Comparison of ENCODE assay signal across 8 cellular contexts in the genomic region with DNA sequence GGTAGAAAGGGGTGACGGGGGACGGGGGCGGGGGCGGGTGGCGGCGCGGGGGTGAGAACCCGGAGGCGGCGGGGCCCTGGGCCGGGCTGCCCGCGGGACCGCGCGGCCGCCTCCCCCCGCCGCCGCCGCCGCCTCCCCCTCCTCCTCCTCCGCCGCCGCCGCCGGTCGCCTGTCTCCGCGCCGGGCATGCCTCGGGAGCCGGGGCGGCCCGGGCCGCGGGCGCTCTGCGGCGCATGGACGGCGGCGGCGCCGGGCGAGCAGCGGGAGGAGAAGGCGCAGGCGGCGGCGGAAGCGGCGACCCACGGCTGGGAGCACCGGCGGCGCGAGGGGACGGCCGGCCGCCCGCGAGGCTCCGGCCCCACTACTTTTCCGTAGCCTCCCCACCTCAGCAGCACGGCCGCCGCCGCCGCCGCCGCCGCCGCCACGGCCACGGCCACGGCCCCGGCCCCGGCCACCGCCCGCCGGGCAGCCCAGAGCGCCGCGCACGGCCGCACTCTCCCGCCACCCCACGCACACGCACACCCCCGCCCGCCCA. TPM values are rescaled to one million over a fixed set of nuclear protein-coding genes. Genes with fewer than 3 reads are reported as not detected.
DNase-seq lines count a peak whose midpoint lies in the region; ATAC-seq and TF ChIP-seq lines count a peak whose summit lies in the region.

A gene (plus strand): TSS at position 161 of the 535 bp plus-strand sequence.

- H3K27me3 ChIP-seq in right lobe of liver, result peaks cover 0 to 18% of the 10 kb centered on the region in 2 donors
- H3K27me3 ChIP-seq in tibial artery, result peaks cover 0 to 26% of the 10 kb centered on the region in 2 donors

- no peaks in the 10 kb centered on the region for H3K9me3 ChIP-seq in right lobe of liver
- H3K9me3 ChIP-seq in tibial artery, result no peaks in the 10 kb centered on the region

- TF ChIP-seq CTCF in right lobe of liver (IDR thresholded peaks at IDR 0.05), result no peak
- no peak for TF ChIP-seq CTCF in tibial artery (IDR thresholded peaks at IDR 0.05)

- H3K4me1 ChIP-seq in right lobe of liver (peaks cover 0 to 14% (median 0%) of the 10 kb centered on the region in 4 donors), tibial artery (peaks cover 0 to 28% (median 17%) of the 10 kb centered on the region in 4 donors)

- H3K36me3 ChIP-seq in right lobe of liver, result no peaks in the 10 kb centered on the region
- no peaks in the 10 kb centered on the region for H3K36me3 ChIP-seq in tibial artery

- peak; percentile 43 for ATAC-seq in HG03521 (IDR thresholded peaks at IDR 0.05; ENCODE audit: unreplicated experiment)
- ATAC-seq in right lobe of liver, result peak; percentile 5 to 22 (median 10)
- no peak for ATAC-seq in GM21390 (IDR thresholded peaks at IDR 0.05; ENCODE audit: unreplicated experiment)
- ATAC-seq in HG03469 (IDR thresholded peaks at IDR 0.05; ENCODE audit: unreplicated experiment), result no peak

- H3K4me3 ChIP-seq in right lobe of liver (peak within 1 kb of the TSS; percentile 40 to 49 (median 43)), tibial artery (peak within 1 kb of the TSS; percentile 77 to 80)

- peak within 1 kb of the TSS; percentile 91 for H3K27ac ChIP-seq in caudate nucleus (ENCODE audit: low read depth, low read length)
- H3K27ac ChIP-seq in right lobe of liver, result peak within 1 kb of the TSS; percentile 36 to 72 (median 53)
- H3K27ac ChIP-seq in tibial artery, result peak within 1 kb of the TSS; percentile 83 to 86

- intact Hi-C loops in right lobe of liver (cut with DNase I), result no loop called here
- intact Hi-C loops in tibial artery (cut with DNase I; ENCODE audit: low total_unique reads), result loop anchor here (10.0 kb wide), 2 partner anchors 856 to 1016 kb away; a partner anchor contains a TSS

- DNase-seq in DMS 273 (lab: John Stamatoyannopoulos, UW; ENCODE audit: unreplicated experiment) (peak; percentile 49), DMS 273 treated with DMSO at 0.1 percent for 48 hours (lab: John Stamatoyannopoulos, UW) (no peak), caudate nucleus (lab: John Stamatoyannopoulos, UW) (peak in 6 of 61 donors; percentile 22 to 76 (median 47)), right lobe of liver (peak in 1 of 3 donors; percentile 29), tibial artery (peak in 1 of 2 donors; percentile 66)

- no peak for TF ChIP-seq POLR2A in right lobe of liver (IDR thresholded peaks at IDR 0.05)

- no CpG with 5 or more reads among the region's 92 CpGs for WGBS in right lobe of liver (ENCODE audit: insufficient coverage, low coverage, low lambda C conversion rate, missing lambda C conversion rate)

RNA-seq across cellular contexts. Expression of the gene that starts here (rescaled TPM):
- under 1 TPM in 4 of 6 experiments, not detected in 2; 0.11 to 0.83 (median 0.21) TPM for total RNA-seq in right lobe of liver

Comparison
In these comparisons a context has a peak if more than half of its experiments do, and no peak if none do; other contexts are left out.
1. Peak in ATAC-seq, H3K4me3 ChIP-seq and H3K27ac ChIP-seq in right lobe of liver; RNA of the gene not detected or under 1 TPM.